In genomic region chr10:99620713-99621453, GRCh38 we compare ENCODE assay signal across 1 cellular context.
A peak's percentile ranks its signal among the peaks of the same experiment; 100 is the strongest.
TF ChIP-seq lines count a peak whose summit lies in the region.

No MANE protein-coding gene starts in this region.

TF ChIP-seq in HepG2, 621 proteins besides CTCF, POLR2A, EP300 and RAD21 (continued from another document and continues in another):
- TF ChIP-seq BCLAF1 (IDR thresholded peaks at IDR 0.05) (no peak), RXRB (CRISPR knock-in tag; IDR thresholded peaks at IDR 0.05; ENCODE audit: borderline replicate concordance) (no peak), NR2F2 (IDR thresholded peaks at IDR 0.05; ENCODE audit: borderline replicate concordance, low read depth) (no peak), MLXIP (CRISPR knock-in tag; IDR thresholded peaks at IDR 0.05; ENCODE audit: borderline replicate concordance) (no peak), EEA1 (CRISPR knock-in tag; IDR thresholded peaks at IDR 0.05; ENCODE audit: borderline replicate concordance) (0 out of 2 replicates have a peak, but pooled peaks have one; percentile 87), RBM39 (IDR thresholded peaks at IDR 0.05; ENCODE audit: low read depth, low read length, poor library complexity, severe bottlenecking) (peak; percentile 94), AHR (CRISPR knock-in tag; IDR thresholded peaks at IDR 0.05) (no peak; the same call in 1 of the 2 replicates), GTF3A (CRISPR knock-in tag; conservative IDR thresholded peaks at IDR 0.05) (no peak), CENPX (CRISPR knock-in tag; IDR thresholded peaks at IDR 0.05) (no peak), ZBTB33 (CRISPR knock-in tag; IDR thresholded peaks at IDR 0.05) (peak; percentile 47; the same call in 1 of the 2 replicates), FLYWCH1 (CRISPR knock-in tag; IDR thresholded peaks at IDR 0.05) (no peak; the same call in 1 of the 2 replicates), ZNF230 (CRISPR knock-in tag; IDR thresholded peaks at IDR 0.05) (peak; percentile 89; the same call in 1 of the 2 replicates), ZGPAT (CRISPR knock-in tag; IDR thresholded peaks at IDR 0.05) (peak; percentile 99), ARID5B (CRISPR knock-in tag; IDR thresholded peaks at IDR 0.05) (peak; percentile 54; the same call in 1 of the 2 replicates), SETDB1 (CRISPR knock-in tag; IDR thresholded peaks at IDR 0.05; ENCODE audit: borderline replicate concordance) (no peak), MIER2 (CRISPR knock-in tag; IDR thresholded peaks at IDR 0.05) (peak; percentile 31; the same call in 1 of the 2 replicates), REST (IDR thresholded peaks at IDR 0.05; ENCODE audit: borderline replicate concordance in 1 of 2, low read depth in 1 of 2, low read length in 2 of 2) (no peak; a peak in 1 of 4 replicates), ZNF256 (CRISPR knock-in tag; conservative IDR thresholded peaks at IDR 0.05) (peak; percentile 64; the same call in 1 of the 2 replicates), ZNF619 (CRISPR knock-in tag; IDR thresholded peaks at IDR 0.05) (peak; percentile 44; the same call in 1 of the 2 replicates), NFIB (CRISPR knock-in tag; IDR thresholded peaks at IDR 0.05; ENCODE audit: borderline replicate concordance) (peak; percentile 91; the same call in 1 of the 2 replicates), POLR2G (IDR thresholded peaks at IDR 0.05; ENCODE audit: low read depth, low read length) (peak; percentile 83), ZNF326 (CRISPR knock-in tag; IDR thresholded peaks at IDR 0.05; ENCODE audit: borderline replicate concordance) (no peak), MZF1 (CRISPR knock-in tag; IDR thresholded peaks at IDR 0.05; ENCODE audit: borderline replicate concordance) (no peak), DBP (CRISPR knock-in tag; IDR thresholded peaks at IDR 0.05; ENCODE audit: not compliant biosample characterization) (no peak), HMG20A (CRISPR knock-in tag; IDR thresholded peaks at IDR 0.05; ENCODE audit: borderline replicate concordance) (no peak; the same call in 1 of the 2 replicates), ZNF280B (CRISPR knock-in tag; IDR thresholded peaks at IDR 0.05; ENCODE audit: borderline replicate concordance) (peak; percentile 85), KLF9 (CRISPR knock-in tag; IDR thresholded peaks at IDR 0.05; ENCODE audit: low read depth) (no peak; the same call in 1 of the 2 replicates), ZNF414 (CRISPR knock-in tag; IDR thresholded peaks at IDR 0.05) (peak; percentile 72; the same call in 1 of the 2 replicates), ZNF580 (CRISPR knock-in tag; IDR thresholded peaks at IDR 0.05; ENCODE audit: borderline replicate concordance, low read depth) (no peak; the same call in 1 of the 2 replicates), TCF12 (IDR thresholded peaks at IDR 0.05) (no peak), TCF12 (CRISPR knock-in tag; IDR thresholded peaks at IDR 0.05) (peak; percentile 82), NCOA1 (CRISPR knock-in tag; IDR thresholded peaks at IDR 0.05) (no peak)
